Comparison of ENCODE assay signal across 20 cellular contexts in the genomic region with DNA sequence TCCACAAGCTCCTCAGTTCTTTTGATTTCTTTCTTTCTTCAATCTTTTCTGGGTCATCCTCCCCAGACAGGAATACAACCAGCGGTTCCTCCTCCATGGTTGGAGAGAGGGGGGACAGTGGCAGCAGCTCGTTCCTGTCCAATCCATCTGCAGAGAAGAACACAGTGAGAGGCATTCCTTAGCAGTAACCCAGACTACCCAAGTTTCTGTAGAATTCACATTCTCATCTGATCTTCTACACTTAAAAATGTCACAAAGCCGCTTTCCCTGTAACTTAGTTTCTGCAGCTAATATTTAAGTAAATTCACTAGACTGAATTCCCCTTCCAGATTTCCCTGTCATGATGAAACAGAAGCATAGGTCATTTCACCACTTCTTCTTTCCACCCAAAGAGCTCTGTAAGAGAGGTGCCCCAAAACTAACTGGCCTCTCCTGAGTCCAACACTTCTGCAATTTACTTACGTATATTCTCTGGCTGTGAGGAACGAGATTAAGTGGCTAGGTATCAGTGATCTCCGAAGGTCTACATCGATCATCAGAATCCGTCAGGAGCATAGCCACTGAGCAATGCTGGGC.
DNase-seq lines count a peak whose midpoint lies in the region; ATAC-seq and TF ChIP-seq lines count a peak whose summit lies in the region.
"Had no signal": no experiment of that assay in that cellular context is flagged by ENCODE, and none has a peak within 500 bp of the region (broad histone marks: within the 10 kb centered on the region; RNA-seq: fewer than 3 reads in every experiment).

No MANE protein-coding gene starts in this region.

- H3K9me2 ChIP-seq in hepatocyte (replicated peaks; ENCODE audit: insufficient read depth) = no peaks in the 10 kb centered on the region

- in situ Hi-C loops in ACHN (cut with HindIII; ENCODE audit: low pct_ligation_motif_present, low pct_unique_long_range_greater_than_20kb, low sequenced_read_pairs) = no loop called here

- H3K9me3 Mint-ChIP-seq in H9 = no peaks in the 10 kb centered on the region
- H3K9me3 Mint-ChIP-seq: T-helper 1 cell treated with Interleukin-12 subunit alpha and Interleukin-12 subunit beta and Interleukin-4 antibody, amounts not matched to agents 30 μg/mL and 1 μg/mL, for 36 hours had no signal

- no peak overlapping the region for H3K56ac ChIP-seq in H9 (ENCODE audit: insufficient read length, low read depth, low read length)

- H3K23me2 ChIP-seq in H9 (ENCODE audit: insufficient read length, low read depth, low read length, poor library complexity, severe bottlenecking) = no peaks in the 10 kb centered on the region

- H3K4me1 Mint-ChIP-seq in H9 = peaks cover 4 to 7% of the 10 kb centered on the region in 2 experiments

- no peak overlapping the region for H3K9ac ChIP-seq in H9 (ENCODE audit: extremely low read depth, insufficient read length, low read length)

- peaks cover 0 to 7% (median 3%) of the 10 kb centered on the region in 3 experiments; a peak in 4 of 7 replicates for H3K36me3 Mint-ChIP-seq in H9 (ENCODE audit: insufficient read depth in 1 of 3, low read depth in 3 of 3)

- H3T11ph ChIP-seq in H9 (ENCODE audit: low read length) = no peak overlapping the region

- H3K4me3 ChIP-seq in GM06990 (replicated peaks; ENCODE audit: low read depth, low read length) (peak overlapping the region; percentile 36), hepatocyte (no peak overlapping the region)
- H3K4me3 ChIP-seq: prostate gland had no signal

- H2BK5ac ChIP-seq in H9 (ENCODE audit: insufficient read length, low read length) = no peak overlapping the region

- H2BK120ac ChIP-seq in H9 (ENCODE audit: low read depth, low read length, poor library complexity, severe bottlenecking) = no peak overlapping the region

- DNase-seq in GM06990 (ENCODE audit: extremely low read depth, insufficient read length) (no peak), globus pallidus (ENCODE audit: low spot score) (peak; percentile 37), H9 (no peak), hepatocyte (ENCODE audit: low spot score) (no peak), ACHN (no peak), T-helper 9 cell (no peak)
- DNase-seq: activated CD4-positive, CD25-positive, alpha-beta regulatory T cell treated with anti-CD3 and anti-CD28 coated beads, Interleukin-2, amount 50 U/mL, for 72 hours; activated T-cell treated with anti-CD3 and anti-CD28 coated beads, Interleukin-2, amount 50 U/mL, for 48 hours; GOT3; Karpas-422; left cardiac atrium; NCI-H187 treated with DMSO at 0.1 percent for 48 hours; NCI-H524; stimulated activated CD4-positive, alpha-beta T cell treated with anti-CD3 and anti-CD28 coated beads, Interleukin-12 subunit alpha, Interleukin-12 subunit beta, amount 100 ng/mL, for 4 hours; substantia nigra had no signal

- no peak overlapping the region for H2BK15ac ChIP-seq in H9 (ENCODE audit: low read depth, low read length)

- H3K4me3 Mint-ChIP-seq in H9 = no peak overlapping the region
- H3K4me3 Mint-ChIP-seq: T-helper 1 cell treated with Interleukin-12 subunit alpha and Interleukin-12 subunit beta and Interleukin-4 antibody, amounts not matched to agents 30 μg/mL and 1 μg/mL, for 36 hours had no signal

- H3K36me3 ChIP-seq in GM06990 (ENCODE audit: control insufficient read depth, insufficient read depth, low read length) (no peaks in the 10 kb centered on the region), hepatocyte (replicated peaks; ENCODE audit: insufficient read depth, low read depth) (no peaks in the 10 kb centered on the region)
- H3K36me3 ChIP-seq: prostate gland had no signal

- H4K91ac ChIP-seq in H9 (ENCODE audit: insufficient read length, low read depth, low read length) = no peak overlapping the region

- H3K79me1 ChIP-seq in H9 (ENCODE audit: insufficient read depth, low read depth, low read length, poor library complexity, severe bottlenecking) = no peaks in the 10 kb centered on the region

- WGBS in H9 (ENCODE audit: extremely low coverage, insufficient read length, low lambda C conversion rate) = no CpG with 5 or more reads among the region's 8 CpGs
- 97% methylated on average over 8 of the region's 8 CpGs for WGBS in hepatocyte (ENCODE audit: low lambda C conversion rate, missing lambda C conversion rate)

- H3K4me1 ChIP-seq in H9 (ENCODE audit: insufficient read depth, low read length) (no peaks in the 10 kb centered on the region), hepatocyte (ENCODE audit: insufficient read depth) (no peaks in the 10 kb centered on the region)
- H3K4me1 ChIP-seq: prostate gland had no signal

- H3K14ac ChIP-seq in H9 (ENCODE audit: insufficient read depth, low read length) = no peak overlapping the region

- H3K18ac ChIP-seq in H9 (ENCODE audit: insufficient read length, low read depth, low read length) = no peak overlapping the region

- H4K5ac ChIP-seq in H9 (ENCODE audit: insufficient read length, low read depth, low read length) = no peak overlapping the region

- H3K4me2 ChIP-seq in H9 (ENCODE audit: insufficient read depth, insufficient read length, low read length) (no peak overlapping the region), hepatocyte (no peak overlapping the region)

- H4K20me1 ChIP-seq in H9 (ENCODE audit: control insufficient read depth, insufficient read depth, insufficient read length) = no peaks in the 10 kb centered on the region
- H4K20me1 ChIP-seq in hepatocyte (ENCODE audit: insufficient read depth, poor library complexity, severe bottlenecking) = no peaks in the 10 kb centered on the region

- no peak overlapping the region for H2BK20ac ChIP-seq in H9 (ENCODE audit: low read depth, low read length, poor library complexity, severe bottlenecking)

- H3K27me3 Mint-ChIP-seq in H9 (ENCODE audit: low read depth) = no peaks in the 10 kb centered on the region

- H2AK5ac ChIP-seq in H9 (ENCODE audit: insufficient read length, low read length) = no peak overlapping the region

- H3K27me3 ChIP-seq in GM06990 (replicated peaks; ENCODE audit: control insufficient read depth, insufficient read depth, low read length) (no peaks in the 10 kb centered on the region), H9 (ENCODE audit: insufficient read depth, low read length) (no peaks in the 10 kb centered on the region), hepatocyte (no peaks in the 10 kb centered on the region)

- H3K9me3 ChIP-seq in H9 (ENCODE audit: control insufficient read depth, low read depth, low read length) = no peaks in the 10 kb centered on the region
- no peaks in the 10 kb centered on the region for H3K9me3 ChIP-seq in hepatocyte (ENCODE audit: low read depth)
- H3K9me3 ChIP-seq: prostate gland had no signal

- peak overlapping the region in 1 of 3 experiments; percentile 74; a peak in 1 of 7 replicates for H3K27ac Mint-ChIP-seq in H9
- H3K27ac Mint-ChIP-seq: T-helper 1 cell treated with Interleukin-12 subunit alpha and Interleukin-12 subunit beta and Interleukin-4 antibody, amounts not matched to agents 30 μg/mL and 1 μg/mL, for 36 hours had no signal

- no peak for TF ChIP-seq CTCF in GM06990 (IDR thresholded peaks at IDR 0.05; ENCODE audit: insufficient read depth, low read length, poor library complexity, severe bottlenecking)
- TF ChIP-seq CTCF in H9 (conservative IDR thresholded peaks at IDR 0.05) = no peak
- no peak for TF ChIP-seq CTCF in hepatocyte (IDR thresholded peaks at IDR 0.05; ENCODE audit: poor library complexity)

- no peak overlapping the region for H2BK12ac ChIP-seq in H9 (ENCODE audit: insufficient read length, low read depth, low read length)

- ATAC-seq in GM19372 (IDR thresholded peaks at IDR 0.05; ENCODE audit: low read depth, unreplicated experiment) (peak; percentile 45), HG03571 (IDR thresholded peaks at IDR 0.05; ENCODE audit: unreplicated experiment) (peak; percentile 30)
- ATAC-seq: esophagus mucosa, left cardiac atrium had no signal

- H4K8ac ChIP-seq in H9 (replicated peaks; ENCODE audit: insufficient read length, low read depth, low read length) = no peak overlapping the region

- no peak overlapping the region for H3K4ac ChIP-seq in H9 (ENCODE audit: low read depth, low read length)

- no peak overlapping the region for H3K23ac ChIP-seq in H9 (ENCODE audit: insufficient read length, low read depth, low read length)

- H2AFZ ChIP-seq in H9 (ENCODE audit: low read length) (no peak overlapping the region), hepatocyte (no peak overlapping the region)

- H3K79me2 ChIP-seq in H9 (ENCODE audit: insufficient read depth, low read length) (no peaks in the 10 kb centered on the region), hepatocyte (no peaks in the 10 kb centered on the region)

- H3K27ac ChIP-seq in H9 (ENCODE audit: insufficient read length, low read depth, low read length) (no peak overlapping the region), hepatocyte (no peak overlapping the region)
- H3K27ac ChIP-seq: prostate gland had no signal
